14 cellular contexts compared by ENCODE assay signal in the genomic region with DNA sequence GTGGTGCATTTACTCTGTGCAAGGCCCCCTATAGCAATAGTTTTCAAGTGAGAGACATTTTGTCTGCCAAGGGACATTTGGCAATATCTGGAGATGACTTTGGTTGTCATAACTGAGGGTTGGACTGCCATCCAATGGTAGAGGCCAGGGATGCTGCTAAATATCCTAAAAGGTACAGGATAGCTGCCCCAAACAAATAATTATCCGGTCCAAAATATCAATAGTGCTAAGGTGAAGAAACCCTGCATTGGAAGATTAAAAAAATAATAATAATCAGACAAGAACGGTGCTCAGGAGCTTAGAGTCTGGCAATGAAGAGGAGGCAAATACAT. TPM values are rescaled to one million over a fixed set of nuclear protein-coding genes. Genes with fewer than 3 reads are reported as not detected.
DNase-seq lines count a peak whose midpoint lies in the region; ATAC-seq, FAIRE-seq and TF ChIP-seq lines count a peak whose summit lies in the region.
"Had no signal": no experiment of that assay in that cellular context is flagged by ENCODE, and none has a peak within 500 bp of the region (broad histone marks: within the 10 kb centered on the region; RNA-seq: fewer than 3 reads in every experiment).

No MANE protein-coding gene starts in this region.

- no peak for DNase-seq in AG09319 (ENCODE audit: extremely low read depth, low read depth)
- DNase-seq in choroid plexus epithelial cell (ENCODE audit: low read depth), result peak; percentile 45
- DNase-seq in lung microvascular endothelial cell (ENCODE audit: low read depth in 2 of 2), result peak; percentile 8 to 33
- DNase-seq in AG08396 (ENCODE audit: low spot score), result no peak
- no peak for DNase-seq in frontal cortex (ENCODE audit: low spot score in 2 of 2)
- DNase-seq: activated CD8-positive, alpha-beta memory T cell treated with anti-CD3 and anti-CD28 coated beads, Interleukin-2, amount 50 U/mL, for 48 hours; NCI-H1436; nucleus accumbens had no signal

- TF ChIP-seq EP300 in Ishikawa (IDR thresholded peaks at IDR 0.05; ENCODE audit: borderline replicate concordance), result no peak

- no peak overlapping the region for H3K4me3 ChIP-seq in choroid plexus epithelial cell (ENCODE audit: low read depth, low read length)

- TF ChIP-seq RAD21 in Ishikawa (IDR thresholded peaks at IDR 0.05; ENCODE audit: low read depth), result peak; percentile 37; the same call in 1 of the 2 replicates

- no peak for FAIRE-seq in frontal cortex (lab: Jason Lieb, UNC)
- FAIRE-seq: astrocyte had no signal

- peak; percentile 34 for TF ChIP-seq CTCF in AG09319 (IDR thresholded peaks at IDR 0.05; ENCODE audit: low read depth, low read length)
- TF ChIP-seq CTCF in choroid plexus epithelial cell (conservative IDR thresholded peaks at IDR 0.05; ENCODE audit: low read depth, low read length), result peak; percentile 42

- no peak for ATAC-seq in GM19397 (IDR thresholded peaks at IDR 0.05; ENCODE audit: unreplicated experiment)
- ATAC-seq in HG03571 (IDR thresholded peaks at IDR 0.05; ENCODE audit: unreplicated experiment), result no peak

TF ChIP-seq in Ishikawa, 13 proteins besides CTCF, POLR2A, EP300 and RAD21:
- TF ChIP-seq, protein P1, sequence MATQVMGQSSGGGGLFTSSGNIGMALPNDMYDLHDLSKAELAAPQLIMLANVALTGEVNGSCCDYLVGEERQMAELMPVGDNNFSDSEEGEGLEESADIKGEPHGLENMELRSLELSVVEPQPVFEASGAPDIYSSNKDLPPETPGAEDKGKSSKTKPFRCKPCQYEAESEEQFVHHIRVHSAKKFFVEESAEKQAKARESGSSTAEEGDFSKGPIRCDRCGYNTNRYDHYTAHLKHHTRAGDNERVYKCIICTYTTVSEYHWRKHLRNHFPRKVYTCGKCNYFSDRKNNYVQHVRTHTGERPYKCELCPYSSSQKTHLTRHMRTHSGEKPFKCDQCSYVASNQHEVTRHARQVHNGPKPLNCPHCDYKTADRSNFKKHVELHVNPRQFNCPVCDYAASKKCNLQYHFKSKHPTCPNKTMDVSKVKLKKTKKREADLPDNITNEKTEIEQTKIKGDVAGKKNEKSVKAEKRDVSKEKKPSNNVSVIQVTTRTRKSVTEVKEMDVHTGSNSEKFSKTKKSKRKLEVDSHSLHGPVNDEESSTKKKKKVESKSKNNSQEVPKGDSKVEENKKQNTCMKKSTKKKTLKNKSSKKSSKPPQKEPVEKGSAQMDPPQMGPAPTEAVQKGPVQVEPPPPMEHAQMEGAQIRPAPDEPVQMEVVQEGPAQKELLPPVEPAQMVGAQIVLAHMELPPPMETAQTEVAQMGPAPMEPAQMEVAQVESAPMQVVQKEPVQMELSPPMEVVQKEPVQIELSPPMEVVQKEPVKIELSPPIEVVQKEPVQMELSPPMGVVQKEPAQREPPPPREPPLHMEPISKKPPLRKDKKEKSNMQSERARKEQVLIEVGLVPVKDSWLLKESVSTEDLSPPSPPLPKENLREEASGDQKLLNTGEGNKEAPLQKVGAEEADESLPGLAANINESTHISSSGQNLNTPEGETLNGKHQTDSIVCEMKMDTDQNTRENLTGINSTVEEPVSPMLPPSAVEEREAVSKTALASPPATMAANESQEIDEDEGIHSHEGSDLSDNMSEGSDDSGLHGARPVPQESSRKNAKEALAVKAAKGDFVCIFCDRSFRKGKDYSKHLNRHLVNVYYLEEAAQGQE (IDR thresholded peaks at IDR 0.05; ENCODE audit: low read depth), result no peak
- TF ChIP-seq CREB1 (IDR thresholded peaks at IDR 0.05; ENCODE audit: low read depth) (no peak), EGR1 (IDR thresholded peaks at IDR 0.05) (no peak), NFIC (IDR thresholded peaks at IDR 0.05) (no peak), TEAD4 (IDR thresholded peaks at IDR 0.05) (no peak), TAF1 (IDR thresholded peaks at IDR 0.05; ENCODE audit: low read depth) (no peak), TCF12 (IDR thresholded peaks at IDR 0.05; ENCODE audit: low read depth) (no peak), FOXM1 (IDR thresholded peaks at IDR 0.05; ENCODE audit: borderline replicate concordance, low read depth) (no peak), YY1 (IDR thresholded peaks at IDR 0.05; ENCODE audit: low read depth) (no peak), ZBTB7A (IDR thresholded peaks at IDR 0.05; ENCODE audit: low read depth) (no peak)
- TF ChIP-seq, protein P2, sequence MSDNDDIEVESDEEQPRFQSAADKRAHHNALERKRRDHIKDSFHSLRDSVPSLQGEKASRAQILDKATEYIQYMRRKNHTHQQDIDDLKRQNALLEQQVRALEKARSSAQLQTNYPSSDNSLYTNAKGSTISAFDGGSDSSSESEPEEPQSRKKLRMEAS (IDR thresholded peaks at IDR 0.05), result no peak
- TF ChIP-seq, protein P3, sequence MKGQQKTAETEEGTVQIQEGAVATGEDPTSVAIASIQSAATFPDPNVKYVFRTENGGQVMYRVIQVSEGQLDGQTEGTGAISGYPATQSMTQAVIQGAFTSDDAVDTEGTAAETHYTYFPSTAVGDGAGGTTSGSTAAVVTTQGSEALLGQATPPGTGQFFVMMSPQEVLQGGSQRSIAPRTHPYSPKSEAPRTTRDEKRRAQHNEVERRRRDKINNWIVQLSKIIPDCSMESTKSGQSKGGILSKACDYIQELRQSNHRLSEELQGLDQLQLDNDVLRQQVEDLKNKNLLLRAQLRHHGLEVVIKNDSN (IDR thresholded peaks at IDR 0.05), result no peak

RNA-seq across cellular contexts. Expression of a gene that starts 11.3 kb away (rescaled TPM):
- 3.7 and 13.3 TPM in 2 replicates for total RNA-seq in lung microvascular endothelial cell
- 2.9 TPM for total RNA-seq in frontal cortex
- total RNA-seq: HT-29, OCI-LY7 had no signal

Comparison
In these comparisons a context has a peak if more than half of its experiments do, and no peak if none do; other contexts are left out.
1. DNase-seq: peak in choroid plexus epithelial cell (single experiment) and lung microvascular endothelial cell (2 of 2); none in AG09319 (single experiment), AG08396 (single experiment) and frontal cortex (0 of 2).